In the genomic region with DNA sequence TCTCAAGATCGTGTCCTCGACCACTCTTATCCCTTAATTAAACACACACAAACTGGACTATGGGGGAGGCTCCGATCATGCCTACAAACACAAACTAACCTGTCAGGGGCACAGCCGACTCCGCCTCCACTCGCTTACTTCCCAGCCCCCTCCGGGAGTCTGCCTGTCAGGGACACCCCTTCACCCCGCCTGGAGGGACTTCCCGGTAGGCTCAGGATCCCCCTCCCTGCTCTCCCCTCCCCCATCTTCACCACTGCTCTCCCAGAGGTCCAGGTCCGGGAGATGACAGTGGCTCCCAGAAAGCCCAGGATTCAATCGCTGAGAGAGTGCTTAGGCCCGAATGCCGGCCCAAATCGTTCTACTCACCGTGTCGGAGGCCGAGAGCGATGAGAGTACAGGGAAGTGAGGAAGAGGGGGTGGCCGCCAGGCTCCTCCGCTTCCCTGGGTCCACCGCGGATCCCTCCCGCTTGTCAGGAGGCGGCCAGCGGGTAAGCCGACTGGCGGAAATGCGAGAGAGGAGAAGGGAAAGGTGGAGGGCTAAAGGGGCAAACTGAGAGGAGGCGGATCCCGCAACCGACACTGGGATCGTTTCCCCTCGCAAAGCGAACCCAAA, we compare ENCODE assay signal across 8 cellular contexts. TPM values are rescaled to one million over a fixed set of nuclear protein-coding genes. Genes with fewer than 3 reads are reported as not detected.
DNase-seq lines count a peak whose midpoint lies in the region; ATAC-seq and TF ChIP-seq lines count a peak whose summit lies in the region.
"Not testable (repeated sequence)": the region's sequence is repeated elsewhere in the genome, so short reads cannot be mapped to it uniquely, and the experiment has no call there.

No MANE protein-coding gene starts in this region.

- peak overlapping the region; percentile 94 for H3K27ac Mint-ChIP-seq in T-helper 17 cell
- peak overlapping the region; percentile 92 to 94 for H3K27ac Mint-ChIP-seq in natural killer cell treated with Interleukin-12 subunit alpha and Interleukin-12 subunit beta and Interleukin-15 and Interleukin-18, amount 100 ng/mL, for 72 hours

- in situ Hi-C loops in GM23248 (cut with MboI) = not testable (repeated sequence)

- not testable (repeated sequence) for DNase-seq in GM23248; HL-60 (ENCODE audit: low read depth in 1 of 2, low spot score in 1 of 2); T-helper 17 cell; breast epithelium (ENCODE audit: low spot score in 2 of 2); natural killer cell treated with Interleukin-12 subunit alpha and Interleukin-12 subunit beta and Interleukin-15 and Interleukin-18, amount 100 ng/mL, for 72 hours (ENCODE audit: low spot score)
- DNase-seq in heart right ventricle = peak in 1 of 2 donors; percentile 26

- H3K4me1 Mint-ChIP-seq in T-helper 17 cell = peaks cover 40% of the 10 kb centered on the region
- peaks cover 39 to 47% of the 10 kb centered on the region in 2 donors for H3K4me1 Mint-ChIP-seq in natural killer cell treated with Interleukin-12 subunit alpha and Interleukin-12 subunit beta and Interleukin-15 and Interleukin-18, amount 100 ng/mL, for 72 hours (ENCODE audit: low read depth in 2 of 2)

- H3K79me2 ChIP-seq in GM23248 (ENCODE audit: insufficient read depth) = peaks cover 93% of the 10 kb centered on the region

- not testable (repeated sequence) for H3K9me2 ChIP-seq in GM23248 (ENCODE audit: insufficient read depth)

- H3K27me3 ChIP-seq in GM23248 (replicated peaks; ENCODE audit: insufficient read depth); HL-60 (ENCODE audit: insufficient read depth, poor library complexity, severe bottlenecking); breast epithelium; heart right ventricle: not testable (repeated sequence)

- H3K27me3 Mint-ChIP-seq in T-helper 17 cell; natural killer cell treated with Interleukin-12 subunit alpha and Interleukin-12 subunit beta and Interleukin-15 and Interleukin-18, amount 100 ng/mL, for 72 hours: not testable (repeated sequence)

- H3K4me3 ChIP-seq in GM08714 (ENCODE audit: low read length) (peak overlapping the region; percentile 80), GM23248 (peak overlapping the region; percentile 95), HL-60 (replicated peaks; ENCODE audit: insufficient read depth, low read length) (peak overlapping the region; percentile 85), breast epithelium (peak overlapping the region; percentile 91 to 97 (median 94)), heart right ventricle (peak overlapping the region; percentile 85 to 100 (median 93))

- H3K36me3 ChIP-seq in GM23248 (ENCODE audit: low read depth) = peaks cover 12% of the 10 kb centered on the region; the same call in 1 of the 2 replicates
- H3K36me3 ChIP-seq in breast epithelium = not testable (repeated sequence)
- peaks cover 0 to 32% (median 12%) of the 10 kb centered on the region in 9 donors for H3K36me3 ChIP-seq in heart right ventricle

- H3K4me1 ChIP-seq in GM23248 (ENCODE audit: insufficient read depth) = peaks cover 25% of the 10 kb centered on the region
- not testable (repeated sequence) for H3K4me1 ChIP-seq in breast epithelium
- H3K4me1 ChIP-seq in heart right ventricle = peaks cover 9 to 66% (median 48%) of the 10 kb centered on the region in 9 donors

- WGBS in GM23248 (ENCODE audit: low coverage in 1 of 2, low lambda C conversion rate in 2 of 2, missing lambda C conversion rate in 2 of 2), 2 experiments = 0 to 1% methylated on average over 23 to 28 of the region's 34 CpGs
- WGBS in heart right ventricle, 2 donors = 0% methylated on average over 21 to 26 of the region's 34 CpGs

- not testable (repeated sequence) for H3K9me3 Mint-ChIP-seq in natural killer cell treated with Interleukin-12 subunit alpha and Interleukin-12 subunit beta and Interleukin-15 and Interleukin-18, amount 100 ng/mL, for 72 hours

- H3K4me3 Mint-ChIP-seq in T-helper 17 cell = peak overlapping the region; percentile 97
- peak overlapping the region; percentile 98 for H3K4me3 Mint-ChIP-seq in natural killer cell treated with Interleukin-12 subunit alpha and Interleukin-12 subunit beta and Interleukin-15 and Interleukin-18, amount 100 ng/mL, for 72 hours

- H3K36me3 Mint-ChIP-seq in T-helper 17 cell (ENCODE audit: low read depth) = not testable (repeated sequence)
- peaks cover 11% of the 10 kb centered on the region for H3K36me3 Mint-ChIP-seq in natural killer cell treated with Interleukin-12 subunit alpha and Interleukin-12 subunit beta and Interleukin-15 and Interleukin-18, amount 100 ng/mL, for 72 hours

- H3K9ac ChIP-seq in GM23248 = peak overlapping the region; percentile 96

- H3F3A ChIP-seq in GM23248 (ENCODE audit: insufficient read depth) = not testable (repeated sequence)

- H3K27ac ChIP-seq in GM23248 (peak overlapping the region; percentile 94), HL-60 (replicated peaks) (peak overlapping the region; percentile 100), breast epithelium (peak overlapping the region; percentile 95 to 97), heart right ventricle (peak overlapping the region; percentile 91 to 100 (median 98)), temporal lobe (ENCODE audit: low read depth, low read length) (peak overlapping the region; percentile 95)

- intact Hi-C loops in breast epithelium (cut with DNase I; ENCODE audit: low total_unique reads) = loop anchor here (10.0 kb wide), 1 partner anchor 723 kb away; the partner anchor contains the start of gene PYGO2
- intact Hi-C loops in heart right ventricle (cut with DNase I) = not testable (repeated sequence)

- H4K20me1 ChIP-seq in GM23248 (ENCODE audit: insufficient read depth) = peaks cover 17% of the 10 kb centered on the region; the same call in 1 of the 2 replicates

- not testable (repeated sequence) for H3K9me3 ChIP-seq in GM23248 (ENCODE audit: low read depth); T-helper 17 cell (ENCODE audit: control insufficient read depth, low read length, poor library complexity, severe bottlenecking); breast epithelium; heart right ventricle

- ATAC-seq in T-helper 17 cell (peak; percentile 12), heart right ventricle (peak; percentile 27 to 80 (median 71))
- ATAC-seq in natural killer cell treated with Interleukin-12 subunit alpha and Interleukin-12 subunit beta and Interleukin-15 and Interleukin-18, amount 100 ng/mL, for 72 hours = peak; percentile 22 to 52

- not testable (repeated sequence) for TF ChIP-seq CTCF in HL-60 (IDR thresholded peaks at IDR 0.05; ENCODE audit: insufficient read depth, low read length); breast epithelium (IDR thresholded peaks at IDR 0.05); heart right ventricle (IDR thresholded peaks at IDR 0.05)

- not testable (repeated sequence) for TF ChIP-seq POLR2A in breast epithelium (IDR thresholded peaks at IDR 0.05)

- peak overlapping the region; percentile 88 for H2AFZ ChIP-seq in GM23248

- H3K4me2 ChIP-seq in GM23248 (ENCODE audit: unreplicated experiment) = peak overlapping the region; percentile 90

RNA-seq across cellular contexts. Expression of gene YY1AP1, which starts 0.8 kb away (rescaled TPM):
- 36.7 and 50.1 TPM in 2 replicates for total RNA-seq in GM23248 (2014; rRNA removed; shearing (Covaris generic))
- polyA plus RNA-seq in GM23248 (2016; fragmentation: Nextera tagmentation; extraction: Ambion mirVana) = 27.0 and 28.1 TPM in 2 replicates
- total RNA-seq in T-helper 17 cell = 10 to 100 TPM; 85.0 to 86.4 TPM
- total RNA-seq in breast epithelium = 100 to 1,000 TPM; 107 to 156 (median 155) TPM
- 10 to 100 TPM; 61.4 to 85.1 (median 69.5) TPM for total RNA-seq in heart right ventricle
- 10 to 100 TPM; 32.3 to 34.7 TPM for polyA plus RNA-seq in heart right ventricle
- 10 to 100 TPM; 73.3 to 88.9 TPM for total RNA-seq in natural killer cell treated with Interleukin-12 subunit alpha and Interleukin-12 subunit beta and Interleukin-15 and Interleukin-18, amount 100 ng/mL, for 72 hours
- total RNA-seq in temporal lobe = 262 TPM

RNA-seq across cellular contexts. Expression of gene DAP3, which starts 1.1 kb away (rescaled TPM):
- 41.1 and 41.4 TPM in 2 replicates for total RNA-seq in GM23248 (2014; rRNA removed; shearing (Covaris generic))
- 77.8 and 82.2 TPM in 2 replicates for polyA plus RNA-seq in GM23248 (2016; fragmentation: Nextera tagmentation; extraction: Ambion mirVana)
- total RNA-seq in T-helper 17 cell = 100 to 1,000 TPM in 1 of 2 donors, 10 to 100 TPM in 1; 98.9 to 127 TPM
- total RNA-seq in breast epithelium = 100 to 1,000 TPM; 143 to 195 (median 168) TPM
- total RNA-seq in heart right ventricle = 100 to 1,000 TPM in 9 of 10 donors, 10 to 100 TPM in 1; 96.9 to 124 (median 113) TPM
- polyA plus RNA-seq in heart right ventricle = 100 to 1,000 TPM in 1 of 2 donors, 10 to 100 TPM in 1; 82.3 to 141 TPM
- 100 to 1,000 TPM; 127 to 215 TPM for total RNA-seq in natural killer cell treated with Interleukin-12 subunit alpha and Interleukin-12 subunit beta and Interleukin-15 and Interleukin-18, amount 100 ng/mL, for 72 hours
- 38.1 TPM for total RNA-seq in temporal lobe

Comparison
In these comparisons a context has a peak if more than half of its experiments do, and no peak if none do; other contexts are left out.
1. ATAC-seq: peak in every context shown above with its lines; median percentile 71 in heart right ventricle; 37 in natural killer cell treated with Interleukin-12 subunit alpha and Interleukin-12 subunit beta and Interleukin-15 and Interleukin-18, amount 100 ng/mL, for 72 hours; 12 in T-helper 17 cell.